25 cellular contexts compared by ENCODE assay signal in the genomic region with DNA sequence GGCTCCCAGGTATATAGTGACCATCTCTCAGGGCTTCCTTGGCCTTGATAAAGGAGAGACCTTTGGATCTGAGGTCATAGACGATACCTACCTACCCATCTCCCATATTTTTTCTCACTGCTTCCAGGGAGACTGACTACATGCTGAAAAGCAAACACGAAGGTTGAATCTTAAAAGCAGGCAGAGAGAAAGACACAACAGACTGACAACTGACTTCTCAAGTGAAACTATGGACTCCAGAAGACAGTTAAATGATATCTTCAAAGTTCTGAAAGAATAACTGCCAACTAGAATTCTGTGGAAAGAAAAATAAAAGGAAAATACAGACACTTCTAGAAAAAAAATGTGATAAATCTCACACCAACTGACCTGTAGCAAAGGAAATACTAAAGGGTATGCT.
"Had no signal": no experiment of that assay in that cellular context is flagged by ENCODE, and none has a peak within 500 bp of the region (broad histone marks: within the 10 kb centered on the region; RNA-seq: fewer than 3 reads in every experiment).

No MANE protein-coding gene starts in this region.

- H3K36me3 Mint-ChIP-seq: activated CD8-positive, alpha-beta memory T cell treated with anti-CD3 and anti-CD28 coated beads, Interleukin-2, amount 10 ng/mL, durations not matched to agents 7 days and 5 days had no signal

- H3K4me1 Mint-ChIP-seq: activated CD4-positive, alpha-beta T cell treated with anti-CD3 and anti-CD28 coated beads, Interleukin-2, amount 10 ng/mL, durations not matched to agents 7 days and 5 days; activated CD8-positive, alpha-beta memory T cell treated with anti-CD3 and anti-CD28 coated beads, Interleukin-2, amount 10 ng/mL, durations not matched to agents 7 days and 5 days; activated naive CD4-positive, alpha-beta T cell treated with anti-CD3 and anti-CD28 coated beads, Interleukin-2, amount 50 U/mL, for 24 hours; central memory CD8-positive, alpha-beta T cell; endodermal cell had no signal

- H3K27ac ChIP-seq: colonic mucosa, epithelial cell of prostate, thyroid gland, upper lobe of right lung had no signal

- FAIRE-seq: astrocyte had no signal

- H3K27ac Mint-ChIP-seq: activated CD4-positive, alpha-beta T cell treated with anti-CD3 and anti-CD28 coated beads, Interleukin-2, amount 10 ng/mL, durations not matched to agents 7 days and 5 days; activated CD8-positive, alpha-beta memory T cell treated with anti-CD3 and anti-CD28 coated beads, Interleukin-2, amount 10 ng/mL, durations not matched to agents 7 days and 5 days; activated CD8-positive, alpha-beta T cell treated with anti-CD3 and anti-CD28 coated beads for 36 hours; activated naive CD4-positive, alpha-beta T cell treated with anti-CD3 and anti-CD28 coated beads, Interleukin-2, amount 50 U/mL, for 24 hours; endodermal cell; memory B cell; natural killer cell treated with Interleukin-12 subunit alpha and Interleukin-12 subunit beta and Interleukin-15 and Interleukin-18, amount 100 ng/mL, for 72 hours; stimulated activated naive CD8-positive, alpha-beta T cell treated with anti-CD3 and anti-CD28 coated beads, Interleukin-15, Interleukin-2, amounts not matched to agents 100 ng/mL and 50 ng/mL, for 24 hours had no signal

- H3K9me3 ChIP-seq: colonic mucosa, prostate gland, thyroid gland, upper lobe of right lung had no signal

- H3K36me3 ChIP-seq: colonic mucosa, prostate gland, thyroid gland, upper lobe of right lung had no signal

- H3K27me3 ChIP-seq: colonic mucosa, thyroid gland, upper lobe of right lung had no signal

- DNase-seq: activated CD4-positive, alpha-beta T cell treated with anti-CD3 and anti-CD28 coated beads, Interleukin-2, amount 10 ng/mL, durations not matched to agents 7 days and 5 days; activated CD8-positive, alpha-beta memory T cell treated with anti-CD3 and anti-CD28 coated beads, Interleukin-2, amount 10 ng/mL, durations not matched to agents 7 days and 5 days; activated CD8-positive, alpha-beta T cell treated with anti-CD3 and anti-CD28 coated beads for 36 hours; activated gamma-delta T cell; activated T-cell treated with anti-CD3 and anti-CD28 coated beads for 4 hours; colonic mucosa; endodermal cell; foreskin fibroblast; right cardiac atrium; stimulated activated CD4-positive, alpha-beta T cell treated with anti-CD3 and anti-CD28 coated beads, Interleukin-12 subunit alpha, Interleukin-12 subunit beta, amount 100 ng/mL, for 4 hours; stimulated activated CD4-positive, alpha-beta T cell treated with anti-CD3 and anti-CD28 coated beads, Interleukin-4, amount 100 ng/mL, for 4 hours; substantia nigra; T-helper 1 cell; thyroid gland; upper lobe of right lung had no signal

- H3K27me3 Mint-ChIP-seq: activated CD4-positive, alpha-beta T cell treated with anti-CD3 and anti-CD28 coated beads, Interleukin-2, amount 10 ng/mL, durations not matched to agents 7 days and 5 days; activated CD8-positive, alpha-beta T cell treated with anti-CD3 and anti-CD28 coated beads for 36 hours; activated naive CD4-positive, alpha-beta T cell treated with anti-CD3 and anti-CD28 coated beads, Interleukin-2, amount 50 U/mL, for 24 hours; natural killer cell treated with Interleukin-12 subunit alpha and Interleukin-12 subunit beta and Interleukin-15 and Interleukin-18, amount 100 ng/mL, for 72 hours; stimulated activated naive CD8-positive, alpha-beta T cell treated with anti-CD3 and anti-CD28 coated beads, Interleukin-15, Interleukin-2, amounts not matched to agents 100 ng/mL and 50 ng/mL, for 24 hours had no signal

- H3K4me3 ChIP-seq: colonic mucosa, prostate gland, thyroid gland, upper lobe of right lung had no signal

- H3K4me1 ChIP-seq: colonic mucosa, prostate gland had no signal

- H3K4me3 Mint-ChIP-seq: activated CD4-positive, alpha-beta T cell treated with anti-CD3 and anti-CD28 coated beads, Interleukin-2, amount 10 ng/mL, durations not matched to agents 7 days and 5 days; activated CD8-positive, alpha-beta memory T cell treated with anti-CD3 and anti-CD28 coated beads, Interleukin-2, amount 10 ng/mL, durations not matched to agents 7 days and 5 days; activated CD8-positive, alpha-beta T cell treated with anti-CD3 and anti-CD28 coated beads for 36 hours; activated naive CD4-positive, alpha-beta T cell treated with anti-CD3 and anti-CD28 coated beads, Interleukin-2, amount 50 U/mL, for 24 hours; central memory CD8-positive, alpha-beta T cell; endodermal cell; memory B cell; natural killer cell treated with Interleukin-12 subunit alpha and Interleukin-12 subunit beta and Interleukin-15 and Interleukin-18, amount 100 ng/mL, for 72 hours; stimulated activated naive CD8-positive, alpha-beta T cell treated with anti-CD3 and anti-CD28 coated beads, Interleukin-15, Interleukin-2, amounts not matched to agents 100 ng/mL and 50 ng/mL, for 24 hours had no signal

- ATAC-seq: activated CD4-positive, CD25-positive, alpha-beta regulatory T cell treated with anti-CD3 and anti-CD28 coated beads, Interleukin-2, amount 50 U/mL, for 24 hours; activated CD8-positive, alpha-beta memory T cell treated with anti-CD3 and anti-CD28 coated beads, Interleukin-2, amount 10 ng/mL, durations not matched to agents 7 days and 5 days; activated CD8-positive, alpha-beta T cell treated with anti-CD3 and anti-CD28 coated beads for 36 hours; left colon; natural killer cell treated with Interleukin-12 subunit alpha and Interleukin-12 subunit beta and Interleukin-15 and Interleukin-18, amount 100 ng/mL, for 72 hours; right cardiac atrium; upper lobe of right lung had no signal
